Comparison of ENCODE assay signal across 8 cellular contexts in genomic region chr6:158752613-158753012, GRCh38.
A peak's percentile ranks its signal among the peaks of the same experiment; 100 is the strongest.
DNase-seq lines count a peak whose midpoint lies in the region; ATAC-seq, FAIRE-seq and TF ChIP-seq lines count a peak whose summit lies in the region.

No MANE protein-coding gene starts in this region.

- no peaks in the 10 kb centered on the region for H3K9me3 ChIP-seq in K562 (replicated peaks; ENCODE audit: control insufficient read depth, insufficient read depth, low read depth, low read length)

- no peak overlapping the region for H3K4me2 ChIP-seq in K562 (ENCODE audit: insufficient read depth, low read length)

- no peaks in the 10 kb centered on the region for H3K79me2 ChIP-seq in K562 (ENCODE audit: control insufficient read depth, insufficient read depth, low read length)

- POLR2A ChIA-PET in K562 (lab: Yijun Ruan, JAX): interaction anchor here (1.0 kb wide), 1 partner anchor 43 kb away, joined by 3 read pairs; no protein-coding TSS in a partner anchor

- no peaks in the 10 kb centered on the region for H3K9me1 ChIP-seq in K562 (ENCODE audit: control insufficient read depth, insufficient read depth, low read length)

- H3K27me3 ChIP-seq in K562 (ENCODE audit: control insufficient read depth in 2 of 2, insufficient read depth in 2 of 2, low read length in 2 of 2): peaks cover 29 to 53% of the 10 kb centered on the region in 2 experiments

- intact Hi-C loops in K562 (cut with micrococcal nuclease): no loop called here

- H3K9ac ChIP-seq in K562 (ENCODE audit: insufficient read depth in 1 of 2, low read depth in 2 of 2, low read length in 2 of 2): no peak overlapping the region

- WGBS in K562 (ENCODE audit: insufficient coverage, low coverage, missing lambda C conversion rate): 2% methylated on average over 3 of the region's 3 CpGs

- peaks cover 0 to 8% of the 10 kb centered on the region in 2 experiments; a peak in 3 of 5 replicates for H3K4me1 ChIP-seq in K562 (replicated peaks in 1 of 2; ENCODE audit: control insufficient read depth in 2 of 2, insufficient read depth in 2 of 2, low read length in 2 of 2)

- TF ChIP-seq RAD21 in K562 (CRISPR knock-in tag; conservative IDR thresholded peaks at IDR 0.05 in 1 of 2, IDR thresholded peaks at IDR 0.05 in 1 of 2): no peak

- in situ Hi-C loops in K562 (cut with MboI): no loop called here

- no peak overlapping the region for H2AFZ ChIP-seq in K562 (ENCODE audit: low read depth, low read length)

- no peak for TF ChIP-seq EP300 in K562 (IDR thresholded peaks at IDR 0.05; ENCODE audit: low read length)

- DNase-seq in D341Med (ENCODE audit: low spot score): peak; percentile 87
- DNase-seq in NCI-H1694 (lab: John Stamatoyannopoulos, UW): peak; percentile 77
- no peak for DNase-seq in K562 (ENCODE audit: extremely low read depth in 1 of 4, low spot score in 3 of 4)
- DNase-seq in medulla oblongata (ENCODE audit: extremely low spot score): peak; percentile 94
- DNase-seq in mesenteric fat pad (ENCODE audit: low spot score): no peak
- no peak for DNase-seq in T-helper 1 cell
- DNase-seq in GOT3 (lab: John Stamatoyannopoulos, UW): no peak

- H4K20me1 ChIP-seq in K562 (replicated peaks; ENCODE audit: control insufficient read depth, insufficient read depth, low read length): peaks cover 11% of the 10 kb centered on the region; the same call in 1 of the 2 replicates

- TF ChIP-seq POLR2A in K562 (conservative IDR thresholded peaks at IDR 0.05): no peak

- BruUV-seq in K562 (replicated peaks; lab: Mats Ljungman, UMichigan): no TSS peak

- CTCF ChIA-PET in K562 (lab: Yijun Ruan, JAX; ENCODE audit: low intra/inter-chr PET ratio): no interaction called here

- TF ChIP-seq CTCF in K562 (IDR thresholded peaks at IDR 0.05 in 2 of 3, conservative IDR thresholded peaks at IDR 0.05 in 1 of 3; ENCODE audit: insufficient read depth in 2 of 3, low read depth in 1 of 3, low read length in 3 of 3): no peak

- H3K4me3 ChIP-seq in K562: no peak overlapping the region

- H3K27ac ChIP-seq in K562 (ENCODE audit: extremely low read depth, low read depth, low read length): no peak overlapping the region

- FAIRE-seq in K562 (lab: Jason Lieb, UNC): no peak

- no peak for ATAC-seq in K562
- ATAC-seq in GM18519 (IDR thresholded peaks at IDR 0.05; ENCODE audit: low FRiP score, unreplicated experiment): no peak

- no peaks in the 10 kb centered on the region for H3K36me3 ChIP-seq in K562 (ENCODE audit: control insufficient read depth, insufficient read depth, low read length)

TF ChIP-seq in K562, 482 proteins besides CTCF, POLR2A, EP300 and RAD21:
- no peak for TF ChIP-seq ZFP1 (CRISPR knock-in tag; IDR thresholded peaks at IDR 0.05)
- TF ChIP-seq YY1 (IDR thresholded peaks at IDR 0.05; ENCODE audit: borderline replicate concordance in 1 of 3, control insufficient read depth in 1 of 3, extremely low read depth in 1 of 3, insufficient read depth in 3 of 3, insufficient read length in 1 of 3, insufficient replicate concordance in 2 of 3, low read depth in 1 of 3, low read length in 2 of 3): no peak
- no peak for TF ChIP-seq ZNF274 (IDR thresholded peaks at IDR 0.05; ENCODE audit: borderline replicate concordance, low read depth, low read length)
- TF ChIP-seq NFIC (IDR thresholded peaks at IDR 0.05): 0 out of 2 replicates have a peak, but pooled peaks have one; percentile 16
- no peak for TF ChIP-seq ZNF146 (CRISPR knock-in tag; IDR thresholded peaks at IDR 0.05; ENCODE audit: unreplicated experiment)
- no peak for TF ChIP-seq BDP1 (IDR thresholded peaks at IDR 0.05; ENCODE audit: insufficient read depth, insufficient read length)
- no peak for TF ChIP-seq NFYB (IDR thresholded peaks at IDR 0.05; ENCODE audit: extremely low read depth, insufficient read length)

Comparison
In these comparisons a context has a peak if more than half of its experiments do, and no peak if none do; other contexts are left out.
1. DNase-seq: peak in D341Med (single experiment), NCI-H1694 (single experiment) and medulla oblongata (single experiment); none in K562 (0 of 4), mesenteric fat pad (single experiment), T-helper 1 cell (0 of 5) and GOT3 (single experiment).